Comparison of ENCODE assay signal across 1 cellular context in genomic region chr7:86995052-86995725, GRCh38.
A peak's percentile ranks its signal among the peaks of the same experiment; 100 is the strongest.
TF ChIP-seq lines count a peak whose summit lies in the region.

No MANE protein-coding gene starts in this region.

TF ChIP-seq in K562, 482 proteins besides CTCF, POLR2A, EP300 and RAD21 (continued from another document and continues in another):
- TF ChIP-seq CHD7 (IDR thresholded peaks at IDR 0.05; ENCODE audit: low read depth, low read length) = no peak
- TF ChIP-seq ATF7 (IDR thresholded peaks at IDR 0.05) = peak; percentile 82
- TF ChIP-seq CREB5 (CRISPR knock-in tag; IDR thresholded peaks at IDR 0.05) = no peak
- peak; percentile 83 for TF ChIP-seq ZBTB40 (IDR thresholded peaks at IDR 0.05)
- TF ChIP-seq ZBTB40 (CRISPR knock-in tag; IDR thresholded peaks at IDR 0.05) = no peak
- TF ChIP-seq ILK (tag; IDR thresholded peaks at IDR 0.05; ENCODE audit: borderline replicate concordance, low read depth) = no peak
- peak; percentile 28; the same call in 1 of the 2 replicates for TF ChIP-seq MYC (IDR thresholded peaks at IDR 0.05; ENCODE audit: low read depth, low read length)
- TF ChIP-seq MYC (CRISPR knock-in tag; IDR thresholded peaks at IDR 0.05; ENCODE audit: borderline replicate concordance, low read depth) = no peak
- TF ChIP-seq ZNF318 (IDR thresholded peaks at IDR 0.05; ENCODE audit: borderline replicate concordance in 1 of 2, low read depth in 1 of 2) = 0 out of 4 replicates have a peak, but pooled peaks have one; percentile 39 to 44
- peak; percentile 45 for TF ChIP-seq GABPA (tag; conservative IDR thresholded peaks at IDR 0.05; ENCODE audit: low read depth)
- TF ChIP-seq ZNF311 (CRISPR knock-in tag; IDR thresholded peaks at IDR 0.05) = 0 out of 2 replicates have a peak, but pooled peaks have one; percentile 59
- TF ChIP-seq ZNF175 (CRISPR knock-in tag; IDR thresholded peaks at IDR 0.05; ENCODE audit: low read depth) = peak; percentile 52; the same call in 1 of the 2 replicates
- TF ChIP-seq NFIX (CRISPR knock-in tag; IDR thresholded peaks at IDR 0.05; ENCODE audit: low read depth) = no peak
- TF ChIP-seq L3MBTL2 (IDR thresholded peaks at IDR 0.05) = peak; percentile 10
- TF ChIP-seq ZNF717 (CRISPR knock-in tag; IDR thresholded peaks at IDR 0.05) = 0 out of 2 replicates have a peak, but pooled peaks have one; percentile 31
